1 cellular context compared by ENCODE assay signal in genomic region chr10:119671381-119671780, GRCh38.
TF ChIP-seq lines count a peak whose summit lies in the region.

No MANE protein-coding gene starts in this region.

TF ChIP-seq in SK-N-SH, 30 proteins besides CTCF, POLR2A, EP300 and RAD21 (continued from another document):
- no peak for TF ChIP-seq IRF3 (IDR thresholded peaks at IDR 0.05; ENCODE audit: low read depth, low read length)
- TF ChIP-seq MXI1 (IDR thresholded peaks at IDR 0.05; ENCODE audit: low read depth, low read length), result no peak
